ENCODE assay signal across 8 cellular contexts in genomic region chr5:132489871-132490483, GRCh38. TPM values are rescaled to one million over a fixed set of nuclear protein-coding genes. Genes with fewer than 3 reads are reported as not detected.
DNase-seq lines count a peak whose midpoint lies in the region; ATAC-seq and TF ChIP-seq lines count a peak whose summit lies in the region.

No MANE protein-coding gene starts in this region.

- no peaks in the 10 kb centered on the region for H3K27me3 Mint-ChIP-seq in Caco-2 (ENCODE audit: insufficient read depth, unreplicated experiment)

- peak overlapping the region; percentile 81 for H3K4me3 Mint-ChIP-seq in Caco-2 (ENCODE audit: unreplicated experiment)

- H3K27ac ChIP-seq in duodenal mucosa (ENCODE audit: low read depth, low read length) (peak overlapping the region; percentile 92), subcutaneous abdominal adipose tissue (ENCODE audit: low read depth, low read length) (peak overlapping the region; percentile 89)

- BruUV-seq in Caco-2 (replicated peaks; lab: Mats Ljungman, UMichigan): no TSS peak

- H3K4me3 ChIP-seq in Caco-2 (ENCODE audit: low read depth, low read length) (peak overlapping the region; percentile 89), WI38 (ENCODE audit: low read depth, low read length) (peak overlapping the region; percentile 95), duodenal mucosa (ENCODE audit: low read depth in 1 of 2, low read length in 2 of 2) (peak overlapping the region; percentile 91 to 96), subcutaneous abdominal adipose tissue (ENCODE audit: low read depth in 1 of 5, low read length in 5 of 5) (peak overlapping the region; percentile 92 to 99 (median 96))

- H3K4me1 ChIP-seq in Caco-2 (peaks cover 22% of the 10 kb centered on the region), duodenal mucosa (ENCODE audit: control insufficient read depth in 1 of 2, insufficient read depth in 2 of 2, low read length in 2 of 2) (peaks cover 63 to 70% of the 10 kb centered on the region in 2 donors), subcutaneous abdominal adipose tissue (ENCODE audit: control insufficient read depth in 5 of 5, insufficient read depth in 5 of 5, low read length in 5 of 5) (peaks cover 14 to 73% (median 55%) of the 10 kb centered on the region in 5 donors)

- H3K9me3 ChIP-seq in Caco-2 (no peaks in the 10 kb centered on the region), duodenal mucosa (ENCODE audit: control insufficient read depth in 1 of 2, low read length in 2 of 2) (no peaks in the 10 kb centered on the region), subcutaneous abdominal adipose tissue (ENCODE audit: control insufficient read depth in 5 of 5, low read length in 5 of 5) (no peaks in the 10 kb centered on the region)

- peaks cover 7% of the 10 kb centered on the region for H3K4me1 Mint-ChIP-seq in Caco-2 (ENCODE audit: low read depth, unreplicated experiment)

- H3K36me3 Mint-ChIP-seq in Caco-2 (ENCODE audit: insufficient read depth, unreplicated experiment): peaks cover 19% of the 10 kb centered on the region

- DNase-seq in Caco-2 (no peak), lung microvascular endothelial cell (ENCODE audit: low read depth in 2 of 2) (peak; percentile 62 to 75), DMS114 treated with DMSO at 0.1 percent for 48 hours (lab: John Stamatoyannopoulos, UW; ENCODE audit: unreplicated experiment) (no peak)

- H3K36me3 ChIP-seq in Caco-2 (ENCODE audit: control insufficient read depth, insufficient read depth, low read length) (peaks cover 1% of the 10 kb centered on the region; the same call in 1 of the 2 replicates), duodenal mucosa (ENCODE audit: control insufficient read depth in 1 of 2, insufficient read depth in 2 of 2, low read length in 2 of 2) (peaks cover 42 to 45% of the 10 kb centered on the region in 2 donors), subcutaneous abdominal adipose tissue (ENCODE audit: control insufficient read depth in 5 of 5, insufficient read depth in 5 of 5, low read length in 5 of 5) (peaks cover 4 to 46% (median 44%) of the 10 kb centered on the region in 5 donors)

- H3K9ac ChIP-seq in duodenal mucosa (ENCODE audit: low read depth in 1 of 2, low read length in 2 of 2) (peak overlapping the region; percentile 94 to 95), subcutaneous abdominal adipose tissue (ENCODE audit: low read length in 5 of 5) (peak overlapping the region; percentile 79 to 94 (median 89))

- POLR2A ChIA-PET in Caco-2 (lab: Charles Lee): interaction anchor here (0.5 to 2.0 kb wide), 18 partner anchors 10 to 562 kb away, joined by 3 to 14 read pairs (median 4); partner anchors contain the start of genes HSPA4 and SLC22A4

- H3K27me3 ChIP-seq in Caco-2 (replicated peaks; ENCODE audit: control insufficient read depth, insufficient read depth, low read length) (no peaks in the 10 kb centered on the region), duodenal mucosa (ENCODE audit: control insufficient read depth in 1 of 2, insufficient read depth in 2 of 2, low read length in 2 of 2) (no peaks in the 10 kb centered on the region), subcutaneous abdominal adipose tissue (ENCODE audit: control insufficient read depth in 5 of 5, insufficient read depth in 4 of 5, low read length in 5 of 5) (no peaks in the 10 kb centered on the region)

- H3K27ac Mint-ChIP-seq in Caco-2 (ENCODE audit: unreplicated experiment): peak overlapping the region; percentile 61

- CTCF ChIA-PET in Caco-2 (lab: Charles Lee): interaction anchor here (0.7 to 2.2 kb wide), 13 partner anchors 9 to 252 kb away, joined by 3 to 14 read pairs (median 3); partner anchors contain the start of gene SLC22A4

- H3K9me3 Mint-ChIP-seq in Caco-2 (ENCODE audit: unreplicated experiment): no peaks in the 10 kb centered on the region

- peak; percentile 28 for ATAC-seq in GM19397 (IDR thresholded peaks at IDR 0.05; ENCODE audit: unreplicated experiment)
- ATAC-seq in HG03439 (IDR thresholded peaks at IDR 0.05; ENCODE audit: unreplicated experiment): peak; percentile 28

- intact Hi-C loops in Caco-2 (cut with micrococcal nuclease; ENCODE audit: unreplicated experiment): no loop called here

- TF ChIP-seq CTCF in Caco-2 (IDR thresholded peaks at IDR 0.05; ENCODE audit: insufficient read depth in 1 of 2, low read depth in 1 of 2, low read length in 1 of 2, severe bottlenecking in 1 of 2, unreplicated experiment in 1 of 2): peak in 1 of 2 experiments; percentile 21
- TF ChIP-seq CTCF in WI38 (IDR thresholded peaks at IDR 0.05; ENCODE audit: low read depth, low read length): peak; percentile 18; the same call in 1 of the 2 replicates

RNA-seq across cellular contexts. Expression of gene IRF1, which starts 0.6 kb away (rescaled TPM):
- total RNA-seq in Caco-2 (2022): 16.0 and 16.8 TPM in 2 replicates
- total RNA-seq in lung microvascular endothelial cell: 9.2 and 16.1 TPM in 2 replicates

RNA-seq across cellular contexts. Expression of gene IL5, which starts 53.3 kb away (rescaled TPM):
- not detected in 2 replicates for total RNA-seq in Caco-2 (2022)
- not detected in 2 replicates for total RNA-seq in lung microvascular endothelial cell

Comparison
In these comparisons a context has a peak if more than half of its experiments do, and no peak if none do; other contexts are left out.
1. DNase-seq: peak in lung microvascular endothelial cell (2 of 2); none in Caco-2 (0 of 2) and DMS114 treated with DMSO at 0.1 percent for 48 hours (single experiment).
2. Peak in every context shown above with its lines, with median percentiles within 50 percentile points of each other: H3K4me3 ChIP-seq.